8 cellular contexts compared by ENCODE assay signal in the genomic region with DNA sequence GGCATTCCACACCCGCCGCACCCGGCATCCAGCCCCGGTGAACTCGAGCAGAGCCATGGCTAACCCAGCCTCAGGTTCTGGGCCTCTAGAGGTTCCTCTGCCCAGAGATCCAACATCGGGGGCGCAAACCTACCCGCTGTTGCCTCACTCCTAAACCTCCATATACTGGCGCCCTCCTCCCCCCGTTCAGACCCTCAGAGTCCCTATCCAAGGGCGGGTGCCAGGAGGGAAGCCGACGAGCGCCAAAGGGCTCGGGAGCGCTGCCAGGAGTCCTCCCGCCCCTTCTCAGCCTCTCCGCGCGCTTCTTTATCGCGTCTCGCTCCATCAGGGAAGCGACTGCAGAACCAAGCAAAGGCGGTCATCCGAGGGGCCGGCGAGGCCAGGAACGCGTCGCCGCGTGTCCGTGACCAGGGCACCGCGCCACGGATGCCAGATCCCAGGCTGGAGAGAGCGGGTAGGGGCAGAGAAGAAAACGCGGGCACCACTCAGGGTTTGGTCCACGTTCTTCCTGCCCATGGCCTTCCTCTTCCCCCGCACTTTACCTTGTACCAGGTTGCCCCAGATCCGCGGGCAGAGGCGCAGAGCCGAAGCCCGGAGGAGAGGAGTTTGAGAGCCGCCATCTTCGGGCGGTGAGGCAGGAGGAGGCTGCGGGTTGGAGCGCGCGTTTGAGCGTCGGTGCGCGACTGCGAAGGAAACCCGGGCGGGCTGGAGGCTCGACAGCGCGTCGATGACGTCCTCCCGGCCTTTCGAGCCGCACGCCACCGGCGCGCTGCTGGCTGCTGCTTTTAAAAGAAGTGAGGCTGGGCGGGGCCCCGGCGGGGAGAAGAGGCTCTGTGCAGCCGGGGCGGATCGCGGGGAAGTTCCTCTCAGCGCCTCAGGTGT. TPM values are rescaled to one million over a fixed set of nuclear protein-coding genes. Genes with fewer than 3 reads are reported as not detected.
A peak's percentile ranks its signal among the peaks of the same experiment; 100 is the strongest.
DNase-seq lines count a peak whose midpoint lies in the region; ATAC-seq, FAIRE-seq and TF ChIP-seq lines count a peak whose summit lies in the region.

Gene OXCT1, minus strand, starts transcription at position 687 of the 882 bp plus-strand sequence. Its CDS starts 67 bp downstream, at position 620.

- peaks cover 56% of the 10 kb centered on the region for H3K4me1 Mint-ChIP-seq in activated T-helper 1 cell treated with anti-CD3 and anti-CD28 coated beads, Interleukin-12 subunit alpha, Interleukin-12 subunit beta, Interleukin-2, Interleukin-4 antibody, amounts not matched to agents 30 ng/mL and 10 ng/mL and 1 ng/mL, durations not matched to agents 14 hours and 24 hours and 36 hours (ENCODE audit: low read depth)
- peaks cover 22 to 34% of the 10 kb centered on the region in 2 donors for H3K4me1 Mint-ChIP-seq in natural killer cell

- no peak for TF ChIP-seq CTCF in natural killer cell (IDR thresholded peaks at IDR 0.05)

- no peak for FAIRE-seq in RCC 7860 (lab: Jason Lieb, UNC)

- peaks cover 10% of the 10 kb centered on the region for H3K36me3 Mint-ChIP-seq in activated T-helper 1 cell treated with anti-CD3 and anti-CD28 coated beads, Interleukin-12 subunit alpha, Interleukin-12 subunit beta, Interleukin-2, Interleukin-4 antibody, amounts not matched to agents 30 ng/mL and 10 ng/mL and 1 ng/mL, durations not matched to agents 14 hours and 24 hours and 36 hours (ENCODE audit: low read depth)
- H3K36me3 Mint-ChIP-seq in natural killer cell: no peaks in the 10 kb centered on the region

- H3K27me3 Mint-ChIP-seq in activated T-helper 1 cell treated with anti-CD3 and anti-CD28 coated beads, Interleukin-12 subunit alpha, Interleukin-12 subunit beta, Interleukin-2, Interleukin-4 antibody, amounts not matched to agents 30 ng/mL and 10 ng/mL and 1 ng/mL, durations not matched to agents 14 hours and 24 hours and 36 hours (ENCODE audit: insufficient read depth): no peaks in the 10 kb centered on the region
- H3K27me3 Mint-ChIP-seq in natural killer cell (ENCODE audit: low read depth in 2 of 2): peaks cover 3 to 4% of the 10 kb centered on the region in 2 donors

- DNase-seq in DMS79 treated with DMSO at 0.1 percent for 48 hours (lab: John Stamatoyannopoulos, UW) (peak; percentile 69), KG1 (lab: John Stamatoyannopoulos, UW) (peak; percentile 75), RCC 7860 (ENCODE audit: low spot score) (peak; percentile 73), fibroblast of peridontal ligament (ENCODE audit: extremely low read depth) (peak; percentile 75), natural killer cell (peak; percentile 84)
- DNase-seq in activated T-helper 1 cell treated with anti-CD3 and anti-CD28 coated beads, Interleukin-12 subunit alpha, Interleukin-12 subunit beta, Interleukin-2, Interleukin-4 antibody, amounts not matched to agents 30 ng/mL and 10 ng/mL and 1 ng/mL, durations not matched to agents 14 hours and 24 hours and 36 hours (ENCODE audit: low spot score): peak; percentile 92
- peak; percentile 93 for DNase-seq in stimulated activated naive CD4-positive, alpha-beta T cell treated with Interleukin-2 at 50 U/mL for 16 hours (lab: John Stamatoyannopoulos, UW)

- no peaks in the 10 kb centered on the region for H3K9me3 Mint-ChIP-seq in activated T-helper 1 cell treated with anti-CD3 and anti-CD28 coated beads, Interleukin-12 subunit alpha, Interleukin-12 subunit beta, Interleukin-2, Interleukin-4 antibody, amounts not matched to agents 30 ng/mL and 10 ng/mL and 1 ng/mL, durations not matched to agents 14 hours and 24 hours and 36 hours
- H3K9me3 Mint-ChIP-seq in natural killer cell: no peaks in the 10 kb centered on the region

- H3K4me3 Mint-ChIP-seq in activated T-helper 1 cell treated with anti-CD3 and anti-CD28 coated beads, Interleukin-12 subunit alpha, Interleukin-12 subunit beta, Interleukin-2, Interleukin-4 antibody, amounts not matched to agents 30 ng/mL and 10 ng/mL and 1 ng/mL, durations not matched to agents 14 hours and 24 hours and 36 hours: peak within 1 kb of the TSS; percentile 94
- peak within 1 kb of the TSS; percentile 91 for H3K4me3 Mint-ChIP-seq in natural killer cell

- ATAC-seq in GM21737 (IDR thresholded peaks at IDR 0.05; ENCODE audit: unreplicated experiment): peak; percentile 94
- peak; percentile 91 to 95 (median 93) for ATAC-seq in natural killer cell

- peak within 1 kb of the TSS; percentile 96 for H3K27ac Mint-ChIP-seq in activated T-helper 1 cell treated with anti-CD3 and anti-CD28 coated beads, Interleukin-12 subunit alpha, Interleukin-12 subunit beta, Interleukin-2, Interleukin-4 antibody, amounts not matched to agents 30 ng/mL and 10 ng/mL and 1 ng/mL, durations not matched to agents 14 hours and 24 hours and 36 hours
- peak within 1 kb of the TSS; percentile 84 to 89 for H3K27ac Mint-ChIP-seq in natural killer cell

- intact Hi-C loops in activated T-helper 1 cell treated with anti-CD3 and anti-CD28 coated beads, Interleukin-12 subunit alpha, Interleukin-12 subunit beta, Interleukin-2, Interleukin-4 antibody, amounts not matched to agents 30 ng/mL and 10 ng/mL and 1 ng/mL, durations not matched to agents 14 hours and 24 hours and 36 hours (cut with micrococcal nuclease): loop anchor here (1.0 to 10.0 kb wide), 9 partner anchors 11 to 1445 kb away; partner anchors contain the start of genes FBXO4, HMGCS1, RIMOC1 and RPL37
- intact Hi-C loops in natural killer cell (cut with micrococcal nuclease): loop anchor here (1.0 kb wide), 2 partner anchors 34 to 55 kb away; partner anchors contain the start of genes FBXO4 and RIMOC1

RNA-seq across cellular contexts. Expression of gene OXCT1, which starts in this region (rescaled TPM):
- total RNA-seq in activated T-helper 1 cell treated with anti-CD3 and anti-CD28 coated beads, Interleukin-12 subunit alpha, Interleukin-12 subunit beta, Interleukin-2, Interleukin-4 antibody, amounts not matched to agents 30 ng/mL and 10 ng/mL and 1 ng/mL, durations not matched to agents 14 hours and 24 hours and 36 hours: 84.4 and 85.1 TPM in 2 replicates
- 10 to 100 TPM; 17.1 to 19.9 (median 18.0) TPM for total RNA-seq in natural killer cell

Comparison
In these comparisons a context has a peak if more than half of its experiments do, and no peak if none do; other contexts are left out.
1. Peak in every context shown above with its lines: DNase-seq and ATAC-seq.